In the genomic region with DNA sequence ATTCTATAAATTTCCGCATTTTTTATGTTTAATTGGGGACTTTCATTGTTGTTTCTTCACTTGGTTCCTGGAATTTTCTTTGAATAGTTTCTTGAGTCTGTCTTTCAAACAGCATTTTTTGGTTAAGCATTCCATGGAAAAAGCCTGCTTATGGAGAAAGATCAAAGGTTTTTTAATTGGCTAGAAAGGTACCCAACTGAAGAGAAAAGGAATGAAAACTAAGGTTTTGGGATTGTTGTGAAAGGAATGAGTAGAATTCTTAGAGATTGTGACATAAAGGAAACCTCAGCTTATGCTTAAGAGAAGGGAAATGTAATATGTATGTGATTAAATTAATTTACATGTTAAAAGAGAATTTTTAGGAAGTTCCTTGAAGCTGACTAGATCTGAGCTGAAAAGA, we compare ENCODE assay signal across 1 cellular context.
TF ChIP-seq lines count a peak whose summit lies in the region.

No MANE protein-coding gene starts in this region.

TF ChIP-seq in IMR-90, 13 proteins besides CTCF, POLR2A, EP300 and RAD21:
- peak; percentile 36; the same call in 1 of the 2 replicates for TF ChIP-seq CEBPB (IDR thresholded peaks at IDR 0.05; ENCODE audit: low read depth, low read length)
- TF ChIP-seq MAZ (IDR thresholded peaks at IDR 0.05; ENCODE audit: borderline replicate concordance, low read depth, low read length), result no peak
- no peak for TF ChIP-seq MXI1 (IDR thresholded peaks at IDR 0.05; ENCODE audit: borderline replicate concordance, low read depth, low read length)
- no peak for TF ChIP-seq RCOR1 (IDR thresholded peaks at IDR 0.05; ENCODE audit: insufficient replicate concordance, low read length)
- no peak for TF ChIP-seq MAFK (IDR thresholded peaks at IDR 0.05; ENCODE audit: low read depth, low read length)
- no peak for TF ChIP-seq RFX5 (IDR thresholded peaks at IDR 0.05; ENCODE audit: low read depth, low read length)
- TF ChIP-seq BHLHE40 (IDR thresholded peaks at IDR 0.05; ENCODE audit: low read depth, low read length), result no peak
